ENCODE assay signal across 8 cellular contexts in genomic region chr9:106921341-106921899, GRCh38. TPM values are rescaled to one million over a fixed set of nuclear protein-coding genes. Genes with fewer than 3 reads are reported as not detected.
A peak's percentile ranks its signal among the peaks of the same experiment; 100 is the strongest.
DNase-seq lines count a peak whose midpoint lies in the region; ATAC-seq and TF ChIP-seq lines count a peak whose summit lies in the region.

No MANE protein-coding gene starts in this region.

- peaks cover 24% of the 10 kb centered on the region for H3K4me1 ChIP-seq in HUES6 (ENCODE audit: control insufficient read depth, insufficient read depth, low read length)

- peak overlapping the region; percentile 60 for H3K9ac ChIP-seq in HUES6 (ENCODE audit: low read length)

- DNase-seq in AG20443 (ENCODE audit: low spot score) (peak; percentile 37), SW480 (ENCODE audit: low spot score) (peak; percentile 75), fibroblast of the aortic adventitia (ENCODE audit: low read depth) (peak; percentile 89), non-pigmented ciliary epithelial cell (ENCODE audit: low read depth) (peak; percentile 59), mesenteric fat pad (ENCODE audit: low spot score) (no peak)
- DNase-seq in stimulated activated CD4-positive, alpha-beta T cell treated with anti-CD3 and anti-CD28 coated beads, Interleukin-15, amount 100 ng/mL, for 24 hours, result no peak

- ATAC-seq in GM21529 (IDR thresholded peaks at IDR 0.05; ENCODE audit: unreplicated experiment), result no peak

- H3K27ac ChIP-seq in HUES6 (ENCODE audit: low read depth, low read length), result peak overlapping the region; percentile 90

- H3K4me3 ChIP-seq in HUES6 (ENCODE audit: low read depth, low read length), result peak overlapping the region; percentile 15; the same call in 1 of the 2 replicates
- H3K4me3 ChIP-seq in fibroblast of the aortic adventitia (ENCODE audit: low read depth, low read length), result peak overlapping the region; percentile 14

- no peak for TF ChIP-seq CTCF in fibroblast of the aortic adventitia (IDR thresholded peaks at IDR 0.05; ENCODE audit: insufficient read depth, low read length)

- peaks cover 36% of the 10 kb centered on the region for H3K36me3 ChIP-seq in HUES6 (ENCODE audit: control insufficient read depth, insufficient read depth, low read length)

- no peaks in the 10 kb centered on the region for H3K27me3 ChIP-seq in HUES6 (ENCODE audit: control insufficient read depth, insufficient read depth, low read length)

- H3K9me3 ChIP-seq in HUES6 (ENCODE audit: control insufficient read depth, insufficient read depth, low read depth, low read length), result no peaks in the 10 kb centered on the region

RNA-seq across cellular contexts. Expression of gene ZNF462, which starts 58.5 kb away (rescaled TPM):
- total RNA-seq in fibroblast of the aortic adventitia (ENCODE audit: low replicate concordance) (9.1 and 30.0 TPM in 2 replicates), mesenteric fat pad (45.2 TPM)

Comparison
In these comparisons a context has a peak if more than half of its experiments do, and no peak if none do; other contexts are left out.
1. DNase-seq: peak in AG20443 (single experiment), SW480 (single experiment), fibroblast of the aortic adventitia (single experiment) and non-pigmented ciliary epithelial cell (single experiment); none in stimulated activated CD4-positive, alpha-beta T cell treated with anti-CD3 and anti-CD28 coated beads, Interleukin-15, amount 100 ng/mL, for 24 hours (single experiment) and mesenteric fat pad (single experiment).